In the genomic region with DNA sequence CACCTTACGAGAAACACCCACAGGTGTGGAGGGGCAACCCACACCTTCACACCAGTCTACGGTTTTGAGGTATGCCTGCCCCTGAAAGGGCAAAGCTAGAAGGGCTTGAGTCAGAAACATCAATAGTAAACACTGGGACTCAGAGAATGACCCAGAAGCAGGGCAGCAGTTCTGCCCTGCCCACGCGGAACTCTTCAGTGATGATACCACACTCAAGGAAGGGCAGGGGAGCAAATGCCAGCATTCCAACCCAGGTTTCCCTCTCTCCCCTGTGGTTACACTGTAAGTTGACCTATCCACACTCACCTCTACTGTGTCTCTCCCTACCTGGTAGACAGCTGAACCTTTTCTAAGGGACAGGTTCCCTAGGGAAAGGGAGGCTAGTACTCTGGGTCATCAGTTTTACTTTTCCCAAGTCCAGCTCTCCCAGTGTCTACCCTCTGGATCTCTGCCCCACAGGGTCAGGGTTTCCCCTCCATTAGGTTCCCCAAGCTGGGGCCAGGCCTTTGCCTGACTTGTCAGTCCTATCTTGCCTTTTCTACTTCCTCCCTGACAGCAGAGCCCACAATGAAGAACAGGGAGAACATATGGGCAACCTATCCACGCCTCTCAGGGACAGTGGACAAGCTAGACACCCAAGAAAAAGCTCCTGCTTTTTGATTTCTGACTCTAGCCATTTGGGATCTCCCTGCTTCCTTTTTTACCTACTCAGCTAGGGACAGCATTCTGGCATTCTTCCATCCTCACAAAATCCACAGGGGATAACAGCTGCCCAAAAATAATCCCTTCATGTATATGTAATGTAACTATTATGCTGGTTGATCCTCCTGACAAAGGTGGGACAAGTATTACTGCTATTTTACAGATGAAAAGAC, we compare ENCODE assay signal across 11 cellular contexts. TPM values are rescaled to one million over a fixed set of nuclear protein-coding genes. Genes with fewer than 3 reads are reported as not detected.
DNase-seq lines count a peak whose midpoint lies in the region; ATAC-seq lines count a peak whose summit lies in the region.
"Had no signal": no experiment of that assay in that cellular context is flagged by ENCODE, and none has a peak within 500 bp of the region (broad histone marks: within the 10 kb centered on the region; RNA-seq: fewer than 3 reads in every experiment).

No MANE protein-coding gene starts in this region.

- H3K27ac Mint-ChIP-seq in dendritic cell treated with granulocyte-macrophage colony-stimulating factor and Interleukin-4, amounts not matched to agents 40 ng/mL and 50 ng/mL, for 4 days, result peak overlapping the region; percentile 82

- no peaks in the 10 kb centered on the region for H3K9me3 ChIP-seq in BLaER1
- no peaks in the 10 kb centered on the region for H3K9me3 ChIP-seq in mesodermal cell (ENCODE audit: control insufficient read depth, low read length)

- H3K4me3 ChIP-seq in BLaER1 (no peak overlapping the region), mesodermal cell (ENCODE audit: extremely low read depth, insufficient read depth, low read length, poor library complexity, severe bottlenecking) (peak overlapping the region; percentile 67)

- no peak for ATAC-seq in HG02884 (IDR thresholded peaks at IDR 0.05; ENCODE audit: unreplicated experiment)

- H3K4me1 ChIP-seq in BLaER1 (peaks cover 56% of the 10 kb centered on the region), mesodermal cell (ENCODE audit: control insufficient read depth, insufficient read depth, low read length, poor library complexity, severe bottlenecking) (peaks cover 20% of the 10 kb centered on the region)

- peak overlapping the region; percentile 81; the same call in 1 of the 2 replicates for H3K4me2 ChIP-seq in BLaER1

- H3K36me3 ChIP-seq in BLaER1 (no peaks in the 10 kb centered on the region), mesodermal cell (ENCODE audit: control insufficient read depth, insufficient read depth, low read length) (no peaks in the 10 kb centered on the region)

- H3K36me3 Mint-ChIP-seq in dendritic cell treated with granulocyte-macrophage colony-stimulating factor and Interleukin-4, amounts not matched to agents 40 ng/mL and 50 ng/mL, for 4 days (ENCODE audit: low read depth), result peaks cover 12% of the 10 kb centered on the region

- no peak overlapping the region for H3K27ac ChIP-seq in BLaER1
- H3K27ac ChIP-seq in mesodermal cell (ENCODE audit: low read depth, low read length, severe bottlenecking), result no peak overlapping the region

- peak; percentile 13 to 14 for DNase-seq in Kasumi-1 (lab: John Stamatoyannopoulos, UW)
- no peak for DNase-seq in pons (ENCODE audit: low spot score)
- no peak for DNase-seq in SW 1271 (lab: John Stamatoyannopoulos, UW)
- no peak for DNase-seq in NCI-H446 treated with DMSO at 0.1 percent for 48 hours (lab: John Stamatoyannopoulos, UW)
- DNase-seq: NCI-H345, SHP77 treated with DMSO at 0.1 percent for 48 hours had no signal

- H3K9ac ChIP-seq in BLaER1, result no peak overlapping the region

- intact Hi-C loops in dendritic cell treated with granulocyte-macrophage colony-stimulating factor and Interleukin-4, amounts not matched to agents 40 ng/mL and 50 ng/mL, for 4 days (cut with micrococcal nuclease), result no loop called here

- no peak overlapping the region for H3K4me3 Mint-ChIP-seq in dendritic cell treated with granulocyte-macrophage colony-stimulating factor and Interleukin-4, amounts not matched to agents 40 ng/mL and 50 ng/mL, for 4 days

- no peaks in the 10 kb centered on the region for H3K27me3 Mint-ChIP-seq in dendritic cell treated with granulocyte-macrophage colony-stimulating factor and Interleukin-4, amounts not matched to agents 40 ng/mL and 50 ng/mL, for 4 days
- H3K27me3 Mint-ChIP-seq: central memory CD8-positive, alpha-beta T cell had no signal

- H4K20me1 ChIP-seq in BLaER1, result peaks cover 12% of the 10 kb centered on the region; the same call in 1 of the 2 replicates

- H3K9me3 Mint-ChIP-seq in dendritic cell treated with granulocyte-macrophage colony-stimulating factor and Interleukin-4, amounts not matched to agents 40 ng/mL and 50 ng/mL, for 4 days, result no peaks in the 10 kb centered on the region
- H3K9me3 Mint-ChIP-seq: central memory CD8-positive, alpha-beta T cell had no signal

- 79 to 88% methylated on average over 3 to 4 of the region's 5 CpGs for WGBS in mesodermal cell (ENCODE audit: insufficient coverage in 2 of 2), 2 experiments

- no peaks in the 10 kb centered on the region for H3K27me3 ChIP-seq in BLaER1

- peaks cover 64% of the 10 kb centered on the region for H3K4me1 Mint-ChIP-seq in dendritic cell treated with granulocyte-macrophage colony-stimulating factor and Interleukin-4, amounts not matched to agents 40 ng/mL and 50 ng/mL, for 4 days (ENCODE audit: low read depth)

RNA-seq across cellular contexts. Expression of a gene that starts 3.0 kb away (rescaled TPM):
- polyA plus RNA-seq in mesodermal cell (2013, experiment 1 of 2), result 118 TPM
- polyA plus RNA-seq in mesodermal cell (2013, experiment 2 of 2), result 90.7 TPM

RNA-seq across cellular contexts. Expression of a gene that starts 20.8 kb away (rescaled TPM):
- polyA plus RNA-seq in mesodermal cell (2013, experiment 1 of 2), result 19.0 TPM
- 13.6 TPM for polyA plus RNA-seq in mesodermal cell (2013, experiment 2 of 2)

RNA-seq across cellular contexts. Expression of a gene that starts 27.8 kb away (rescaled TPM):
- 52.1 TPM for polyA plus RNA-seq in mesodermal cell (2013, experiment 1 of 2)
- polyA plus RNA-seq in mesodermal cell (2013, experiment 2 of 2), result 51.3 TPM

RNA-seq across cellular contexts. Expression of a gene that starts 51.7 kb away (rescaled TPM):
- polyA plus RNA-seq in mesodermal cell (2013, experiment 1 of 2), result 0.11 TPM
- polyA plus RNA-seq in mesodermal cell (2013, experiment 2 of 2), result 0.10 TPM

Comparison
In these comparisons a context has a peak if more than half of its experiments do, and no peak if none do; other contexts are left out.
1. DNase-seq: peak in Kasumi-1 (2 of 2); none in pons (single experiment), SW 1271 (0 of 2) and NCI-H446 treated with DMSO at 0.1 percent for 48 hours (single experiment).